In genomic region chr11:70029115-70029830, GRCh38 we compare ENCODE assay signal across 23 cellular contexts. TPM values are rescaled to one million over a fixed set of nuclear protein-coding genes. Genes with fewer than 3 reads are reported as not detected.
DNase-seq lines count a peak whose midpoint lies in the region; ATAC-seq, FAIRE-seq and TF ChIP-seq lines count a peak whose summit lies in the region.
"Had no signal": no experiment of that assay in that cellular context is flagged by ENCODE, and none has a peak within 500 bp of the region (broad histone marks: within the 10 kb centered on the region; RNA-seq: fewer than 3 reads in every experiment).

No MANE protein-coding gene starts in this region.

- H3K27ac ChIP-seq in K562 (ENCODE audit: extremely low read depth, low read depth, low read length) = no peak overlapping the region
- peak overlapping the region; percentile 58 to 73 for H3K27ac ChIP-seq in liver (ENCODE audit: low read depth in 1 of 2, low read length in 2 of 2)
- peak overlapping the region in 3 of 4 donors; percentile 19 to 60 (median 19) for H3K27ac ChIP-seq in upper lobe of left lung
- H3K27ac ChIP-seq: 22Rv1, foreskin keratinocyte, prostate gland, transverse colon had no signal

- no peak for TF ChIP-seq EP300 in K562 (IDR thresholded peaks at IDR 0.05; ENCODE audit: low read length)
- TF ChIP-seq EP300 in upper lobe of left lung (IDR thresholded peaks at IDR 0.05) = no peak

- CTCF ChIA-PET in K562 (lab: Yijun Ruan, JAX; ENCODE audit: low intra/inter-chr PET ratio) = no interaction called here

- H3K4me3 ChIP-seq in K562 = no peak overlapping the region
- H3K4me3 ChIP-seq in liver (ENCODE audit: low read depth in 1 of 3, low read length in 3 of 3) = peak overlapping the region in 1 of 3 donors; percentile 5
- no peak overlapping the region for H3K4me3 ChIP-seq in upper lobe of left lung
- H3K4me3 ChIP-seq: lung, prostate gland, transverse colon had no signal

- peak; percentile 33 for DNase-seq in activated CD8-positive, alpha-beta memory T cell treated with anti-CD3 and anti-CD28 coated beads for 24 hours
- DNase-seq in activated CD8-positive, alpha-beta memory T cell treated with anti-CD3 and anti-CD28 coated beads, Interleukin-2, amount 50 U/mL, for 48 hours = no peak
- DNase-seq in K562 (ENCODE audit: extremely low read depth in 1 of 4, low spot score in 3 of 4) = no peak
- no peak for DNase-seq in upper lobe of left lung
- DNase-seq in cerebellum (ENCODE audit: low spot score) = no peak
- DNase-seq in COLO829 (ENCODE audit: low spot score) = no peak
- DNase-seq: activated CD4-positive, alpha-beta T cell treated with anti-CD3 and anti-CD28 coated beads for 1 hour; activated CD8-positive, alpha-beta memory T cell treated with anti-CD3 and anti-CD28 coated beads, Interleukin-2, amount 50 U/mL, for 4 hours; activated gamma-delta T cell; DMS153; foreskin keratinocyte; GOT3; naive thymus-derived CD8-positive, alpha-beta T cell; NCI-H1694 treated with DMSO at 0.1 percent for 48 hours; NCI-H524; stimulated activated naive B cell treated with anti-CD40 and anti-IgM and Interleukin-4, amounts not matched to agents 10 μg/mL and 1 μg/mL and 100 μg/mL, for 72 hours; transverse colon had no signal

- ATAC-seq in K562 (peak; percentile 22; the same call in 1 of the 3 replicates), upper lobe of left lung (ENCODE audit: low FRiP score in 2 of 2) (peak; percentile 17 to 19), GM19351 (IDR thresholded peaks at IDR 0.05; ENCODE audit: unreplicated experiment) (no peak)
- ATAC-seq: foreskin keratinocyte; naive thymus-derived CD8-positive, alpha-beta T cell; stimulated activated naive B cell treated with anti-CD40 and anti-IgM and Interleukin-4, amounts not matched to agents 10 μg/mL and 1 μg/mL and 100 μg/mL, for 72 hours had no signal

- POLR2A ChIA-PET in K562 (lab: Yijun Ruan, JAX) = interaction anchor here (1.2 kb wide), 1 partner anchor 17 kb away, joined by 3 read pairs; no protein-coding TSS in a partner anchor

- TF ChIP-seq POLR2A in K562 (conservative IDR thresholded peaks at IDR 0.05) (no peak), upper lobe of left lung (IDR thresholded peaks at IDR 0.05) (no peak)

- intact Hi-C loops in K562 (cut with micrococcal nuclease) = no loop called here

- H3K9me1 ChIP-seq in K562 (ENCODE audit: control insufficient read depth, insufficient read depth, low read length) = no peaks in the 10 kb centered on the region

- peak overlapping the region in 1 of 2 experiments; percentile 7; a peak in 1 of 4 replicates for H3K9ac ChIP-seq in K562 (ENCODE audit: insufficient read depth in 1 of 2, low read depth in 2 of 2, low read length in 2 of 2)
- no peak overlapping the region for H3K9ac ChIP-seq in liver (ENCODE audit: low read depth in 1 of 2, low read length in 2 of 2)

- H4K20me1 ChIP-seq in K562 (replicated peaks; ENCODE audit: control insufficient read depth, insufficient read depth, low read length) = no peaks in the 10 kb centered on the region

- no peaks in the 10 kb centered on the region for H3K4me1 ChIP-seq in K562 (replicated peaks in 1 of 2; ENCODE audit: control insufficient read depth in 2 of 2, insufficient read depth in 2 of 2, low read length in 2 of 2)
- H3K4me1 ChIP-seq in liver (ENCODE audit: control insufficient read depth in 4 of 4, insufficient read depth in 4 of 4, low read length in 3 of 4) = peaks cover 16 to 46% (median 31%) of the 10 kb centered on the region in 4 donors
- H3K4me1 ChIP-seq in upper lobe of left lung = no peaks in the 10 kb centered on the region
- H3K4me1 ChIP-seq: foreskin keratinocyte, prostate gland, transverse colon had no signal

- H3K4me2 ChIP-seq in K562 (ENCODE audit: insufficient read depth, low read length) = no peak overlapping the region

- TF ChIP-seq RAD21 in K562 (CRISPR knock-in tag; conservative IDR thresholded peaks at IDR 0.05 in 1 of 2, IDR thresholded peaks at IDR 0.05 in 1 of 2) = no peak
- TF ChIP-seq RAD21 in liver (IDR thresholded peaks at IDR 0.05) = peak; percentile 64 to 67

- no peak for TF ChIP-seq CTCF in K562 (IDR thresholded peaks at IDR 0.05 in 2 of 3, conservative IDR thresholded peaks at IDR 0.05 in 1 of 3; ENCODE audit: insufficient read depth in 2 of 3, low read depth in 1 of 3, low read length in 3 of 3)
- TF ChIP-seq CTCF in liver (IDR thresholded peaks at IDR 0.05; ENCODE audit: low read depth, low read length, missing input control) = no peak
- TF ChIP-seq CTCF in upper lobe of left lung (IDR thresholded peaks at IDR 0.05) = no peak

- H3K27me3 ChIP-seq in K562 (ENCODE audit: control insufficient read depth in 2 of 2, insufficient read depth in 2 of 2, low read length in 2 of 2) (peaks cover 13 to 72% of the 10 kb centered on the region in 2 experiments; a peak in 4 of 5 replicates), liver (ENCODE audit: control insufficient read depth in 4 of 4, insufficient read depth in 4 of 4, low read length in 3 of 4) (no peaks in the 10 kb centered on the region), upper lobe of left lung (no peaks in the 10 kb centered on the region)
- H3K27me3 ChIP-seq: foreskin keratinocyte, transverse colon had no signal

- H3K79me2 ChIP-seq in K562 (ENCODE audit: control insufficient read depth, insufficient read depth, low read length) = no peaks in the 10 kb centered on the region

- in situ Hi-C loops in K562 (cut with MboI) = no loop called here

- no peak overlapping the region for H2AFZ ChIP-seq in K562 (ENCODE audit: low read depth, low read length)

- no TSS peak for BruUV-seq in K562 (replicated peaks; lab: Mats Ljungman, UMichigan)

- H3K36me3 ChIP-seq in K562 (ENCODE audit: control insufficient read depth, insufficient read depth, low read length) (no peaks in the 10 kb centered on the region), liver (ENCODE audit: control insufficient read depth in 4 of 4, insufficient read depth in 3 of 4, low read depth in 1 of 4, low read length in 3 of 4) (peaks cover 0 to 4% (median 0%) of the 10 kb centered on the region in 4 donors), upper lobe of left lung (no peaks in the 10 kb centered on the region)
- H3K36me3 ChIP-seq: prostate gland, transverse colon had no signal

- 12% methylated on average over 12 of the region's 13 CpGs for WGBS in K562 (ENCODE audit: insufficient coverage, low coverage, missing lambda C conversion rate)
- 46% methylated on average over 13 of the region's 13 CpGs for WGBS in liver
- WGBS in upper lobe of left lung, 2 donors = 70 to 72% methylated on average over 7 to 13 of the region's 13 CpGs

- H3K9me3 ChIP-seq in K562 (replicated peaks; ENCODE audit: control insufficient read depth, insufficient read depth, low read depth, low read length) (no peaks in the 10 kb centered on the region), liver (ENCODE audit: control insufficient read depth in 4 of 4, low read length in 3 of 4) (no peaks in the 10 kb centered on the region), upper lobe of left lung (no peaks in the 10 kb centered on the region)
- H3K9me3 ChIP-seq: prostate gland, transverse colon had no signal

- FAIRE-seq in K562 (lab: Jason Lieb, UNC) = no peak
- FAIRE-seq: colon had no signal

TF ChIP-seq in liver, 16 proteins besides CTCF, POLR2A, EP300 and RAD21 (continues in another document):
- TF ChIP-seq EGR1 (IDR thresholded peaks at IDR 0.05; ENCODE audit: low read depth in 2 of 2) (no peak), RXRA (IDR thresholded peaks at IDR 0.05) (peak; percentile 98 to 100), FOXA1 (IDR thresholded peaks at IDR 0.05) (peak; percentile 49), YY1 (IDR thresholded peaks at IDR 0.05) (peak; percentile 74), GABPA (IDR thresholded peaks at IDR 0.05 in 1 of 2, conservative IDR thresholded peaks at IDR 0.05 in 1 of 2) (no peak), HNF4A (conservative IDR thresholded peaks at IDR 0.05) (peak; percentile 91 to 94), HNF4G (IDR thresholded peaks at IDR 0.05) (peak; percentile 55)

RNA-seq across cellular contexts. Expression of gene ANO1, which starts 48.8 kb away (rescaled TPM):
- total RNA-seq in K562 (2011; cell fraction: chromatin; rRNA removed; ENCODE audit: low replicate concordance) = 0.21 TPM in 1 of 2 replicates, not detected in the other
- total RNA-seq in K562 (2011; cell fraction: nucleolus; rRNA removed) = 0.33 and 0.39 TPM in 2 replicates
- not detected in 2 replicates for total RNA-seq in K562 (2011; cell fraction: nucleoplasm; rRNA removed)
- not detected in 2 replicates for total RNA-seq in K562 (2014; rRNA removed)
- not detected in 2 replicates for total RNA-seq in K562 (2014; rRNA removed; fragmentation: Illumina TruSeq; extraction: Trizol)
- not detected in 2 replicates for total RNA-seq in K562 (2015; rRNA removed; fragmentation: Illumina TruSeq; extraction: Trizol)
- total RNA-seq in K562 (2021) = 0.13 TPM in 1 of 2 replicates, not detected in the other
- 0.39 TPM in 1 of 2 replicates, not detected in the other for polyA plus RNA-seq in K562 (2011; rRNA removed)
- polyA plus RNA-seq in K562 (2011; cell fraction: cytosol; rRNA removed) = 0.01 and 0.10 TPM in 2 replicates
- polyA plus RNA-seq in K562 (2011; cell fraction: nucleus; rRNA removed) = 0.16 and 0.38 TPM in 2 replicates
- polyA plus RNA-seq in K562 (2012) = 0.04 TPM in 1 of 2 replicates, not detected in the other
- polyA plus RNA-seq in K562 (2014; fragmentation: Illumina TruSeq; extraction: Trizol) = 0.22 TPM in 1 of 2 replicates, not detected in the other
- polyA plus RNA-seq in K562 (2014; fragmentation: Nextera tagmentation; extraction: Ambion mirVana) = not detected
- not detected in 2 replicates for polyA plus RNA-seq in K562 (2014; rRNA removed)
- 0.12 TPM in 1 of 2 replicates, not detected in the other for polyA minus RNA-seq in K562 (2011; rRNA and poly(A)+ RNA removed)
- not detected in 2 replicates for polyA minus RNA-seq in K562 (2011; cell fraction: cytosol; rRNA and poly(A)+ RNA removed)
- 0.11 and 0.27 TPM in 2 replicates for polyA minus RNA-seq in K562 (2011; cell fraction: nucleus; rRNA and poly(A)+ RNA removed)
- 10 to 100 TPM in 1 of 2 donors, 1 to 10 TPM in 1; 7.8 to 64.8 TPM for total RNA-seq in liver
- 10 to 100 TPM; 26.8 to 37.7 TPM for polyA plus RNA-seq in liver
- total RNA-seq in upper lobe of left lung = 10 to 100 TPM in 2 of 6 donors, 1 to 10 TPM in 4; 4.8 to 13.2 (median 7.2) TPM
- 8.4 TPM for total RNA-seq in cerebellum
- total RNA-seq: naive thymus-derived CD8-positive, alpha-beta T cell had no signal
- polyA plus RNA-seq: naive thymus-derived CD8-positive, alpha-beta T cell had no signal
